In the genomic region with DNA sequence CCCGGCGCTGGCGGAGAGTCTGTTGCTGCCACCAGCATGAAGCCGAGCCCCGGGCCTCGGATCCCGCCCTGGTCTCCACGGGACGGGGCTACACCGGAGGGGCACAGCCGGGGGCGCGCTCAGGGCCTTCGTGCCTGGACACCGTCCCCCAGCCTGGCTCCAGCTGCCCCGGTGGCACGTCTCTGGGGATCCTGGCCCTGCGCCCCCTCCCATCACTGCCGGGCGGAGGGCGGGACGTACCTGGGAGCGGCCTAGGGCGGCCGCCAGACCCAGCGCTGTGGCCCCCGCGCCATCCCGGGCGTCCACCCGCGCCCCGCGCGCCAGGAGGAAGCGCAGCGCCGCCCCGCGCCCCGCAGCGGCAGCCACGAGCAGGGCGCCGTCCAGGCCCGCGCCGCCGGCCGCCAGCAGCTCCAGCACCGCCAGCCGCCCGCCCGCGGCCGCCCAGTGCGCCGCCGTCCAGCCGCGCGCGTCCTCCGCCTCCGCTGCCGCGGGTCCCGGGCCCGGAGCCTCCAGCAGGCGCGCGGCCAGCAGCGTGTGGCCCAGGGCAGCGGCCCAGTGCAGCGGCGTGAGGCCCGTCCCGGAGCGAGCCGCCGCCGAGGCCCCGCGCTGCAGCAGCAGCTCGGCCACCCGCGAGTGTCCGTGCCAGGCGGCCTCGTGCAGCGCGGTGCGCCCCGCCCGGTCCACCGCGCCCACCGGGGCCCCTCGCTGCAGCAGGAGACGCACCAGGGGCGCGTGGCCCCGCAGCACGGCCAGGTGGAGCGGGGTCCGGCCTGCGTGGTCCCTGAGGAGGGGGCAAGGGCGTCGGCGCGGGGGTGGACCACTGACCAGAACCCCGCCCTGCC, we compare ENCODE assay signal across 10 cellular contexts. TPM values are rescaled to one million over a fixed set of nuclear protein-coding genes. Genes with fewer than 3 reads are reported as not detected.
DNase-seq lines count a peak whose midpoint lies in the region; ATAC-seq and TF ChIP-seq lines count a peak whose summit lies in the region.
"Had no signal": no experiment of that assay in that cellular context is flagged by ENCODE, and none has a peak within 500 bp of the region (broad histone marks: within the 10 kb centered on the region; RNA-seq: fewer than 3 reads in every experiment).

No MANE protein-coding gene starts in this region.

- H3K36me3 ChIP-seq in PC-3 (ENCODE audit: low read depth, low read length) = no peaks in the 10 kb centered on the region

- no peaks in the 10 kb centered on the region for H3K9me3 ChIP-seq in PC-3 (ENCODE audit: low read length)

- H3K9me3 Mint-ChIP-seq in nephron progenitor cell = no peaks in the 10 kb centered on the region

- H3K79me2 ChIP-seq in PC-3 (ENCODE audit: low read length) = no peaks in the 10 kb centered on the region

- no TSS peak for BruUV-seq in PC-3 (replicated peaks; lab: Mats Ljungman, UMichigan)

- H3K27ac ChIP-seq in PC-3 (ENCODE audit: low read length) = no peak overlapping the region

- TF ChIP-seq CTCF in PC-3 (conservative IDR thresholded peaks at IDR 0.05; ENCODE audit: low read depth, low read length) (no peak), fibroblast of villous mesenchyme (IDR thresholded peaks at IDR 0.05; ENCODE audit: insufficient read depth, low read depth, low read length) (no peak), nephron progenitor cell (IDR thresholded peaks at IDR 0.05) (no peak)

- H3K4me2 ChIP-seq in PC-3 (ENCODE audit: low read length) = no peak overlapping the region

- H3K9ac ChIP-seq in PC-3 (ENCODE audit: low read length) = no peak overlapping the region

- H2AFZ ChIP-seq in PC-3 (ENCODE audit: low read length) = peak overlapping the region; percentile 49; the same call in 1 of the 2 replicates

- H3K4me3 ChIP-seq in PC-3 (ENCODE audit: low read length) (no peak overlapping the region), fibroblast of villous mesenchyme (ENCODE audit: low read depth, low read length) (peak overlapping the region; percentile 32)

- no peaks in the 10 kb centered on the region for H3K9me2 ChIP-seq in PC-3 (replicated peaks; ENCODE audit: low read length)

- no peak overlapping the region for H3K4me3 Mint-ChIP-seq in nephron progenitor cell

- peaks cover 3% of the 10 kb centered on the region for H3K27me3 Mint-ChIP-seq in nephron progenitor cell (ENCODE audit: low read depth, poor library complexity)

- H3K4me1 ChIP-seq in PC-3 (ENCODE audit: insufficient read depth, low read length) = peaks cover 15% of the 10 kb centered on the region

- intact Hi-C loops in PC-3 (cut with micrococcal nuclease) = no loop called here

- POLR2A ChIA-PET in PC-3 (lab: Charles Lee; ENCODE audit: unreplicated experiment) = no interaction called here

- H3K4me1 Mint-ChIP-seq in nephron progenitor cell = peaks cover 59% of the 10 kb centered on the region

- no peaks in the 10 kb centered on the region for H3K27me3 ChIP-seq in PC-3 (ENCODE audit: low read length)

- H4K20me1 ChIP-seq in PC-3 (ENCODE audit: low read length) = no peaks in the 10 kb centered on the region

- peaks cover 4% of the 10 kb centered on the region for H3K36me3 Mint-ChIP-seq in nephron progenitor cell (ENCODE audit: low read depth)

- no peaks in the 10 kb centered on the region for H3F3A ChIP-seq in PC-3 (ENCODE audit: low read length, unreplicated experiment)

- ATAC-seq in PC-3 = peak; percentile 66
- ATAC-seq: HCT116 had no signal

- CTCF ChIA-PET in PC-3 (lab: Charles Lee) = interaction anchor here (0.6 to 1.0 kb wide), 2 partner anchors 18 to 128 kb away, joined by 3 to 5 read pairs; no protein-coding TSS in a partner anchor

- DNase-seq in AG20443 (ENCODE audit: low spot score) (peak; percentile 75), PC-3 (no peak), fibroblast of villous mesenchyme (ENCODE audit: low read depth) (no peak), nephron progenitor cell (peak; percentile 37), DMS153 treated with DMSO at 0.1 percent for 48 hours (lab: John Stamatoyannopoulos, UW; ENCODE audit: unreplicated experiment) (no peak), SHP77 treated with DMSO at 0.1 percent for 48 hours (lab: John Stamatoyannopoulos, UW) (no peak), NCI-H446 (lab: John Stamatoyannopoulos, UW) (no peak), NCI-H2196 treated with DMSO at 0.1 percent for 48 hours (lab: John Stamatoyannopoulos, UW; ENCODE audit: unreplicated experiment) (no peak)
- DNase-seq: stimulated activated CD4-positive, alpha-beta T cell treated with anti-CD3 and anti-CD28 coated beads, Interleukin-4, amount 100 ng/mL, for 1 hour had no signal

- H3K27ac Mint-ChIP-seq in nephron progenitor cell = peak overlapping the region; percentile 90

RNA-seq across cellular contexts. Expression of a gene that starts 1.0 kb away (rescaled TPM):
- 0.18 and 1.1 TPM in 2 replicates for total RNA-seq in PC-3 (2014; rRNA removed)
- 0.43 and 1.6 TPM in 2 replicates for total RNA-seq in fibroblast of villous mesenchyme

RNA-seq across cellular contexts. Expression of a gene that starts 12.9 kb away (rescaled TPM):
- 439 and 506 TPM in 2 replicates for total RNA-seq in PC-3 (2014; rRNA removed)
- total RNA-seq in fibroblast of villous mesenchyme = 85.5 and 96.6 TPM in 2 replicates

RNA-seq across cellular contexts. Expression of a gene that starts 15.5 kb away (rescaled TPM):
- total RNA-seq in PC-3 (2014; rRNA removed) (59.1 and 74.5 TPM in 2 replicates), fibroblast of villous mesenchyme (5.6 and 6.8 TPM in 2 replicates)

RNA-seq across cellular contexts. Expression of a gene that starts 20.9 kb away (rescaled TPM):
- 356 and 385 TPM in 2 replicates for total RNA-seq in PC-3 (2014; rRNA removed)
- total RNA-seq in fibroblast of villous mesenchyme = 94.7 and 130 TPM in 2 replicates

RNA-seq across cellular contexts. Expression of a gene that starts 29.5 kb away (rescaled TPM):
- total RNA-seq in PC-3 (2014; rRNA removed) = 0.29 and 1.4 TPM in 2 replicates
- under 0.01 and 0.32 TPM in 2 replicates for total RNA-seq in fibroblast of villous mesenchyme

Comparison
In these comparisons a context has a peak if more than half of its experiments do, and no peak if none do; other contexts are left out.
1. DNase-seq: peak in AG20443 (single experiment) and nephron progenitor cell (single experiment); none in PC-3 (single experiment), fibroblast of villous mesenchyme (single experiment), DMS153 treated with DMSO at 0.1 percent for 48 hours (single experiment), SHP77 treated with DMSO at 0.1 percent for 48 hours (single experiment), NCI-H446 (0 of 2) and NCI-H2196 treated with DMSO at 0.1 percent for 48 hours (single experiment).